15 cellular contexts compared by ENCODE assay signal in genomic region chr1:74629283-74629682, GRCh38. TPM values are rescaled to one million over a fixed set of nuclear protein-coding genes. Genes with fewer than 3 reads are reported as not detected.
"Had no signal": no experiment of that assay in that cellular context is flagged by ENCODE, and none has a peak within 500 bp of the region (broad histone marks: within the 10 kb centered on the region; RNA-seq: fewer than 3 reads in every experiment).

No MANE protein-coding gene starts in this region.

- H3K27ac Mint-ChIP-seq: activated B cell treated with CpG ODN at 0.5 μM for 24 hours; activated CD4-positive, alpha-beta T cell treated with anti-CD3 and anti-CD28 coated beads, Interleukin-2, amount 10 ng/mL, durations not matched to agents 24 days and 14 days; activated naive CD4-positive, alpha-beta T cell treated with anti-CD3 and anti-CD28 coated beads for 36 hours; activated T-helper 17 cell treated with anti-CD3 and anti-CD28 coated beads, Interleukin-2, amount 50 U/mL, for 72 hours; naive B cell had no signal

- ATAC-seq: activated T-helper 17 cell treated with anti-CD3 and anti-CD28 coated beads, Interleukin-2, amount 50 U/mL, for 72 hours; heart right ventricle; left cardiac atrium; lower lobe of right lung; upper lobe of right lung had no signal

- H3K9me3 Mint-ChIP-seq: activated B cell treated with CpG ODN at 0.5 μM for 24 hours; activated CD4-positive, alpha-beta T cell treated with anti-CD3 and anti-CD28 coated beads, Interleukin-2, amount 10 ng/mL, durations not matched to agents 24 days and 14 days; activated naive CD4-positive, alpha-beta T cell treated with anti-CD3 and anti-CD28 coated beads for 36 hours; activated T-helper 17 cell treated with anti-CD3 and anti-CD28 coated beads, Interleukin-2, amount 50 U/mL, for 72 hours; naive B cell had no signal

- DNase-seq: activated B cell treated with CpG ODN at 0.5 μM for 24 hours; activated CD4-positive, alpha-beta T cell treated with anti-CD3 and anti-CD28 coated beads, Interleukin-2, amount 10 ng/mL, durations not matched to agents 24 days and 14 days; activated naive CD4-positive, alpha-beta T cell treated with anti-CD3 and anti-CD28 coated beads for 36 hours; activated T-cell treated with anti-CD3 and anti-CD28 coated beads for 4 hours; effector CD4-positive, alpha-beta T cell; heart right ventricle; left cardiac atrium; lower lobe of right lung; naive B cell; posterior cingulate gyrus; stimulated activated naive CD4-positive, alpha-beta T cell treated with Interleukin-2 at 50 U/mL for 16 hours; upper lobe of right lung had no signal

- H3K4me1 Mint-ChIP-seq: activated B cell treated with CpG ODN at 0.5 μM for 24 hours; activated CD4-positive, alpha-beta T cell treated with anti-CD3 and anti-CD28 coated beads, Interleukin-2, amount 10 ng/mL, durations not matched to agents 24 days and 14 days; activated T-helper 17 cell treated with anti-CD3 and anti-CD28 coated beads, Interleukin-2, amount 50 U/mL, for 72 hours; naive B cell had no signal

- H3K4me3 Mint-ChIP-seq: activated B cell treated with CpG ODN at 0.5 μM for 24 hours; activated CD4-positive, alpha-beta T cell treated with anti-CD3 and anti-CD28 coated beads, Interleukin-2, amount 10 ng/mL, durations not matched to agents 24 days and 14 days; activated naive CD4-positive, alpha-beta T cell treated with anti-CD3 and anti-CD28 coated beads for 36 hours; activated T-helper 17 cell treated with anti-CD3 and anti-CD28 coated beads, Interleukin-2, amount 50 U/mL, for 72 hours had no signal

- H3K36me3 Mint-ChIP-seq: naive B cell had no signal

RNA-seq across cellular contexts. Expression of gene ERICH3, which starts 44.3 kb away (rescaled TPM):
- polyA plus RNA-seq: fibroblast of lung, smooth muscle cell had no signal
